23 cellular contexts compared by ENCODE assay signal in the genomic region with DNA sequence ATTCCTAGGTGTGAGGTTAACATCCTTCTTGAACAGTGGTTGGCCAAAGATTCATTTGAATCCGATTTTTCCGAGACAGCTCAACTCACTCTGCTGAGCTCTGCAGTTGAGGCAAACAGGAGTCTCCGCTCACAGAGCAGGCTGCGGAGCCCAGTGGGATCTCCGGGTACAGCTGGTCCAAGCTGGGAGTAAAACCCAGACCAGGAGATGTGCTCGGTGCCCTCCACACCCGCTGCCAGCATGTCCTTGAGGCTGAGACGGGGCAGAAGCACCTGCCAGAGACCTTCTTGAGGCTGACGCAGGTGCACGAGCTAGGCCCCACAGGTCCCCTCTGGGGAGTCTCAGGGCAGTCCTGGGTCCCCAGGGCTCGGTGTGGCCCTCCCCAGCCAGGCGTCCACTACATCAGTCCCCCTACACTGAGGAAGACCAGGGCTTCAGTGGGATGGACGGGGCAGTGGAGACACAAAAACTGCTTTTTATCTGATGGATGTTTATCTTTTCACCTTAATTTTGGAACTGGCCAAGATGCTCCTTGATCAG.
DNase-seq lines count a peak whose midpoint lies in the region; ATAC-seq and TF ChIP-seq lines count a peak whose summit lies in the region.
"Had no signal": no experiment of that assay in that cellular context is flagged by ENCODE, and none has a peak within 500 bp of the region (broad histone marks: within the 10 kb centered on the region; RNA-seq: fewer than 3 reads in every experiment).

No MANE protein-coding gene starts in this region.

- H3K9me3 Mint-ChIP-seq in progenitor cell of endocrine pancreas (ENCODE audit: low read depth), result peaks cover 11% of the 10 kb centered on the region

- H3K4me1 Mint-ChIP-seq in T-helper 17 cell (peaks cover 4% of the 10 kb centered on the region), progenitor cell of endocrine pancreas (ENCODE audit: low read depth) (no peaks in the 10 kb centered on the region)
- H3K4me1 Mint-ChIP-seq: CD14-positive monocyte; CD4-positive, alpha-beta memory T cell; CD8-positive, alpha-beta memory T cell had no signal

- H3K27me3 ChIP-seq in sigmoid colon, result no peaks in the 10 kb centered on the region
- H3K27me3 ChIP-seq: BE2C, BLaER1 had no signal

- ATAC-seq in T-helper 17 cell, result no peak
- ATAC-seq: A549, GM12878 had no signal

- H3K4me3 Mint-ChIP-seq in T-helper 17 cell, result no peak overlapping the region
- H3K4me3 Mint-ChIP-seq in progenitor cell of endocrine pancreas (ENCODE audit: low read depth), result no peak overlapping the region
- H3K4me3 Mint-ChIP-seq: CD14-positive monocyte; CD4-positive, alpha-beta memory T cell; CD4-positive, CD25-positive, alpha-beta regulatory T cell; CD8-positive, alpha-beta memory T cell had no signal

- no peak overlapping the region for H3K4me3 ChIP-seq in sigmoid colon
- H3K4me3 ChIP-seq: A549, BLaER1, GM12878 had no signal

- H3K27ac Mint-ChIP-seq in T-helper 17 cell (peak overlapping the region; percentile 56), progenitor cell of endocrine pancreas (peak overlapping the region; percentile 21)

- TF ChIP-seq POLR2A in sigmoid colon (IDR thresholded peaks at IDR 0.05), result no peak

- DNase-seq in T-helper 17 cell (no peak), progenitor cell of endocrine pancreas (ENCODE audit: low spot score, unreplicated experiment) (no peak), sigmoid colon (peak; percentile 52), SKM-1 treated with dmso at 0.1 percent for 144 hours (lab: John Stamatoyannopoulos, UW; ENCODE audit: unreplicated experiment) (no peak), AG08396 (ENCODE audit: low spot score) (no peak)
- DNase-seq: BE2C; C1 segment of cervical spinal cord; CD4-positive, alpha-beta memory T cell; CD4-positive, CD25-positive, alpha-beta regulatory T cell; CD8-positive, alpha-beta memory T cell; COR-L47; DMS 273 treated with DMSO at 0.1 percent for 48 hours; DMS153; DMS53; DMS79; DND-41; EL; GDM1 had no signal

- H3K9me3 ChIP-seq in T-helper 17 cell (ENCODE audit: control insufficient read depth, low read length, poor library complexity, severe bottlenecking) (no peaks in the 10 kb centered on the region), sigmoid colon (no peaks in the 10 kb centered on the region)
- H3K9me3 ChIP-seq: A549, BE2C had no signal

- peaks cover 0 to 2% (median 0%) of the 10 kb centered on the region in 4 donors for H3K4me1 ChIP-seq in sigmoid colon
- H3K4me1 ChIP-seq: A549, BE2C, BLaER1 had no signal

- peaks cover 0 to 15% (median 6%) of the 10 kb centered on the region in 4 donors for H3K36me3 ChIP-seq in sigmoid colon

- TF ChIP-seq CTCF in progenitor cell of endocrine pancreas (IDR thresholded peaks at IDR 0.05; ENCODE audit: unreplicated experiment) (no peak), sigmoid colon (IDR thresholded peaks at IDR 0.05) (no peak)

- 92 to 95% methylated on average over 13 of the region's 13 CpGs for WGBS in sigmoid colon, 2 donors

- H3K27me3 Mint-ChIP-seq in T-helper 17 cell (no peaks in the 10 kb centered on the region), progenitor cell of endocrine pancreas (no peaks in the 10 kb centered on the region)
- H3K27me3 Mint-ChIP-seq: CD4-positive, alpha-beta memory T cell; CD4-positive, CD25-positive, alpha-beta regulatory T cell had no signal

- intact Hi-C loops in sigmoid colon (cut with DNase I), result no loop called here

- H3K27ac ChIP-seq in sigmoid colon, result no peak overlapping the region
- H3K27ac ChIP-seq: 22Rv1, A549, BLaER1 had no signal

- no peak for TF ChIP-seq EP300 in sigmoid colon (IDR thresholded peaks at IDR 0.05)

- H3K36me3 Mint-ChIP-seq in T-helper 17 cell (ENCODE audit: low read depth) (peaks cover 4% of the 10 kb centered on the region), progenitor cell of endocrine pancreas (ENCODE audit: insufficient read depth) (peaks cover 24% of the 10 kb centered on the region)
